Comparison of ENCODE assay signal across 12 cellular contexts in the genomic region with DNA sequence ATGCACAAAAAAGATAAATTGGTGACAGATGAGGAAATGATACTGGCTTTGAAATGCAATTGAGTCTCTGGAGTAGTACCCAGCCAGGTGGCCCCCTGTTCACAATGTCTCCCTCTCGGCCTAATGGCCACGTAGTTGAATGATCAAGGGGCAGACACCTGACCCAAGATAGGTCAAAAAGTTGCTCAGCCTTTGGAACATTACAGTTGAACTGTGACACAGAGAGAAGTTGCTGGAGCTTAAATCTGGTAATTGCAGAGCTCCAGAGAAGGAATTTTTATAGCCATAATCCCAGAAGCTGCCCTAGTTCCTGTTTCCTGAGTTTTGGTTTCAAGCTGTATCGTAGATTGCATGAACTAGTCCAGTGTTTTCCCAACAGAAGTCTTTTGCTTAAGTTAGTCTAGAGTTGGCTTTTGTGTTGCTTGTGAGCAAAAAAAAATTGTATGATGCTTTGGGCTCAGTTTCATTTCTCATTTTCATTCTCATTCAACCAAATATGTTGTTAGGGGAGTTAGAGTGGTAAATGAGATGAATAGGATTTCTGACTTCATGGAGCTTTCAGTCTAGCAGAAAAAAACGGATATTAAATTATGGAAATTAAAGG.
DNase-seq lines count a peak whose midpoint lies in the region; ATAC-seq and TF ChIP-seq lines count a peak whose summit lies in the region.
"Had no signal": no experiment of that assay in that cellular context is flagged by ENCODE, and none has a peak within 500 bp of the region (broad histone marks: within the 10 kb centered on the region; RNA-seq: fewer than 3 reads in every experiment).

No MANE protein-coding gene starts in this region.

- H3K27ac Mint-ChIP-seq in mesothelial cell of epicardium, result peak overlapping the region; percentile 80

- intact Hi-C loops in posterior vena cava (cut with DNase I) (no loop called here), lower lobe of right lung (cut with DNase I) (no loop called here)

- no peaks in the 10 kb centered on the region for H3K27me3 Mint-ChIP-seq in mesothelial cell of epicardium (ENCODE audit: low read depth)

- peaks cover 8% of the 10 kb centered on the region for H3K9me3 Mint-ChIP-seq in mesothelial cell of epicardium

- H3K27ac ChIP-seq in lower lobe of right lung, result no peak overlapping the region
- H3K27ac ChIP-seq: left ventricle myocardium inferior, right lobe of liver had no signal

- no peak overlapping the region for H3K4me3 ChIP-seq in lower lobe of right lung
- H3K4me3 ChIP-seq: left ventricle myocardium inferior, right lobe of liver had no signal

- TF ChIP-seq CTCF in mesothelial cell of epicardium (IDR thresholded peaks at IDR 0.05; ENCODE audit: unreplicated experiment), result no peak
- TF ChIP-seq CTCF in lower lobe of right lung (IDR thresholded peaks at IDR 0.05), result no peak

- peak; percentile 93 for ATAC-seq in GM18519 (IDR thresholded peaks at IDR 0.05; ENCODE audit: low FRiP score, unreplicated experiment)
- peak; percentile 82 for ATAC-seq in GM21619 (IDR thresholded peaks at IDR 0.05; ENCODE audit: unreplicated experiment)
- ATAC-seq in HG03354 (IDR thresholded peaks at IDR 0.05; ENCODE audit: poor library complexity, severe bottlenecking, unreplicated experiment), result peak; percentile 70
- no peak for ATAC-seq in lower lobe of right lung
- ATAC-seq: right lobe of liver had no signal

- DNase-seq in mesothelial cell of epicardium (ENCODE audit: low spot score in 2 of 2, unreplicated experiment in 2 of 2) (no peak), DMS153 (lab: John Stamatoyannopoulos, UW) (no peak), posterior vena cava (ENCODE audit: low spot score) (no peak), lower lobe of right lung (no peak)
- DNase-seq in activated CD4-positive, alpha-beta T cell treated with anti-CD3 and anti-CD28 coated beads, Interleukin-2, amount 50 U/mL, for 1 hour, result no peak
- DNase-seq: activated CD8-positive, alpha-beta memory T cell treated with anti-CD3 and anti-CD28 coated beads, Interleukin-2, amount 50 U/mL, for 48 hours; left ventricle myocardium inferior; right lobe of liver; stimulated activated CD8-positive, alpha-beta memory T cell treated with anti-CD3 and anti-CD28 coated beads, Interleukin-4, amount 100 ng/mL, for 48 hours had no signal

- H3K36me3 ChIP-seq in lower lobe of right lung, result no peaks in the 10 kb centered on the region
- H3K36me3 ChIP-seq: left ventricle myocardium inferior, right lobe of liver had no signal

- peaks cover 7% of the 10 kb centered on the region for H3K4me1 ChIP-seq in lower lobe of right lung

- H3K27me3 ChIP-seq in lower lobe of right lung (ENCODE audit: low read depth), result no peaks in the 10 kb centered on the region
- H3K27me3 ChIP-seq: right lobe of liver had no signal

- H3K9me3 ChIP-seq in lower lobe of right lung, result no peaks in the 10 kb centered on the region
- H3K9me3 ChIP-seq: left ventricle myocardium inferior, right lobe of liver had no signal

- H3K36me3 Mint-ChIP-seq in mesothelial cell of epicardium, result peaks cover 31% of the 10 kb centered on the region

- peaks cover 45% of the 10 kb centered on the region for H3K4me1 Mint-ChIP-seq in mesothelial cell of epicardium

- no peak overlapping the region for H3K4me3 Mint-ChIP-seq in mesothelial cell of epicardium

Comparison
In these comparisons a context has a peak if more than half of its experiments do, and no peak if none do; other contexts are left out.
1. ATAC-seq: peak in GM18519 (single experiment), GM21619 (single experiment) and HG03354 (single experiment); none in lower lobe of right lung (0 of 2).